18 cellular contexts compared by ENCODE assay signal in genomic region chr7:73749931-73750776, GRCh38. TPM values are rescaled to one million over a fixed set of nuclear protein-coding genes. Genes with fewer than 3 reads are reported as not detected.
DNase-seq lines count a peak whose midpoint lies in the region; ATAC-seq, FAIRE-seq and TF ChIP-seq lines count a peak whose summit lies in the region.
"Had no signal": no experiment of that assay in that cellular context is flagged by ENCODE, and none has a peak within 500 bp of the region (broad histone marks: within the 10 kb centered on the region; RNA-seq: fewer than 3 reads in every experiment).

No MANE protein-coding gene starts in this region.

- H3K27ac ChIP-seq in GM12878 (ENCODE audit: control insufficient read depth, insufficient read depth) = no peak overlapping the region
- peak overlapping the region; percentile 26 to 55 (median 44) for H3K27ac ChIP-seq in pancreas
- no peak overlapping the region for H3K27ac ChIP-seq in GM23338 (ENCODE audit: low read depth)
- H3K27ac ChIP-seq: gastroesophageal sphincter had no signal

- peaks cover 2% of the 10 kb centered on the region; the same call in 2 of the 3 replicates for H3K36me3 Mint-ChIP-seq in GM23338 (ENCODE audit: low read depth)
- H3K36me3 Mint-ChIP-seq: activated CD8-positive, alpha-beta memory T cell treated with anti-CD3 and anti-CD28 coated beads, Interleukin-2, amount 10 ng/mL, durations not matched to agents 7 days and 5 days had no signal

- intact Hi-C loops in GM12878 (cut with micrococcal nuclease; ENCODE audit: unreplicated experiment) (no loop called here), pancreas (cut with DNase I) (no loop called here)

- SMC1A ChIA-PET in GM12878 (lab: Charles Lee; ENCODE audit: uncharacterized antibody, unreplicated experiment) = no interaction called here

- TF ChIP-seq RAD21 in GM12878 (IDR thresholded peaks at IDR 0.05; ENCODE audit: insufficient read depth, low read depth, low read length) = no peak

- H3K9me3 Mint-ChIP-seq in GM23338 = peaks cover 2% of the 10 kb centered on the region; the same call in 2 of the 3 replicates
- H3K9me3 Mint-ChIP-seq: activated T-helper 17 cell treated with anti-CD3 and anti-CD28 coated beads, Interleukin-2, amount 50 U/mL, for 72 hours had no signal

- H3K9me3 ChIP-seq in GM12878 (replicated peaks; ENCODE audit: control insufficient read depth, insufficient read depth, low read length) (no peaks in the 10 kb centered on the region), pancreas (no peaks in the 10 kb centered on the region)
- H3K9me3 ChIP-seq: gastroesophageal sphincter had no signal

- H4K20me1 ChIP-seq in GM12878 (ENCODE audit: control insufficient read depth, insufficient read depth) (no peaks in the 10 kb centered on the region), GM23338 (replicated peaks; ENCODE audit: insufficient read depth) (no peaks in the 10 kb centered on the region)

- peak; percentile 78 for DNase-seq in GDM1 (lab: John Stamatoyannopoulos, UW)
- DNase-seq in NOMO-1 treated with DMSO at 0.1 percent for 48 hours (lab: John Stamatoyannopoulos, UW; ENCODE audit: unreplicated experiment) = peak; percentile 96
- DNase-seq in GM12878 (ENCODE audit: low read depth, low spot score) = no peak
- DNase-seq in pancreas = no peak
- DNase-seq in CD1c-positive myeloid dendritic cell (ENCODE audit: extremely low spot score) = no peak
- DNase-seq in H4 (ENCODE audit: low spot score) = no peak
- no peak for DNase-seq in GM23338 (ENCODE audit: low spot score)
- DNase-seq: activated CD8-positive, alpha-beta memory T cell treated with anti-CD3 and anti-CD28 coated beads, Interleukin-2, amount 10 ng/mL, durations not matched to agents 7 days and 5 days; DMS153; dorsolateral prefrontal cortex; left cardiac atrium; NCI-H187; NCI-H510A; occipital lobe; SHP77 treated with DMSO at 0.1 percent for 48 hours; T-helper 2 cell had no signal

- peaks cover 1% of the 10 kb centered on the region for H3K27me3 Mint-ChIP-seq in GM23338 (ENCODE audit: insufficient read depth, low read depth, poor library complexity)

- TF ChIP-seq CTCF in GM12878 (IDR thresholded peaks at IDR 0.05 in 2 of 3, conservative IDR thresholded peaks at IDR 0.05 in 1 of 3; ENCODE audit: control insufficient read depth in 2 of 3, extremely low read depth in 1 of 3, insufficient read depth in 1 of 3, low read depth in 3 of 3, low read length in 3 of 3) (no peak), pancreas (IDR thresholded peaks at IDR 0.05) (no peak), GM23338 (conservative IDR thresholded peaks at IDR 0.05; ENCODE audit: low read depth in 2 of 2) (no peak)

- FAIRE-seq in GM12878 (lab: Jason Lieb, UNC) (no peak), pancreas (lab: Jason Lieb, UNC) (no peak)

- BruUV-seq in GM12878 (replicated peaks; lab: Mats Ljungman, UMichigan) = no TSS peak

- H3K9me2 ChIP-seq in GM23338 (ENCODE audit: insufficient read depth) = 0 out of 2 replicates have a peak, but pooled peaks cover 3% of the 10 kb centered on the region

- H3K4me1 ChIP-seq in GM12878 (ENCODE audit: control insufficient read depth, insufficient read depth, low read length) = no peaks in the 10 kb centered on the region
- peaks cover 14 to 29% (median 22%) of the 10 kb centered on the region in 3 donors for H3K4me1 ChIP-seq in pancreas
- H3K4me1 ChIP-seq in GM23338 (ENCODE audit: insufficient read depth) = no peaks in the 10 kb centered on the region

- H3K4me2 ChIP-seq in GM12878 (ENCODE audit: control insufficient read depth, insufficient read depth) (no peak overlapping the region), GM23338 (no peak overlapping the region)

- no peak for TF ChIP-seq POLR2A in GM12878 (IDR thresholded peaks at IDR 0.05; ENCODE audit: low read depth, low read length)

- H3K27me3 ChIP-seq in GM12878 (replicated peaks in 1 of 2; ENCODE audit: control insufficient read depth in 2 of 2, insufficient read depth in 2 of 2, low read length in 1 of 2) (no peaks in the 10 kb centered on the region), pancreas (no peaks in the 10 kb centered on the region), GM23338 (ENCODE audit: insufficient read depth) (no peaks in the 10 kb centered on the region)
- H3K27me3 ChIP-seq: dorsolateral prefrontal cortex, gastroesophageal sphincter had no signal

- H3F3A ChIP-seq in GM23338 (replicated peaks; ENCODE audit: low read depth) = no peaks in the 10 kb centered on the region

- POLR2A ChIA-PET in GM12878 (lab: Charles Lee) = no interaction called here

- peaks cover 2% of the 10 kb centered on the region; the same call in 1 of the 3 replicates for H3K4me1 Mint-ChIP-seq in GM23338
- H3K4me1 Mint-ChIP-seq: activated CD8-positive, alpha-beta memory T cell treated with anti-CD3 and anti-CD28 coated beads, Interleukin-2, amount 10 ng/mL, durations not matched to agents 7 days and 5 days; activated T-helper 17 cell treated with anti-CD3 and anti-CD28 coated beads, Interleukin-2, amount 50 U/mL, for 72 hours had no signal

- no peak overlapping the region for H3K27ac Mint-ChIP-seq in GM23338
- H3K27ac Mint-ChIP-seq: activated CD8-positive, alpha-beta memory T cell treated with anti-CD3 and anti-CD28 coated beads, Interleukin-2, amount 10 ng/mL, durations not matched to agents 7 days and 5 days; activated T-helper 17 cell treated with anti-CD3 and anti-CD28 coated beads, Interleukin-2, amount 50 U/mL, for 72 hours had no signal

- CTCF ChIA-PET in GM12878 (lab: Yijun Ruan, JAX) = no interaction called here

- RAD21 ChIA-PET in GM12878 (lab: Charles Lee; ENCODE audit: unreplicated experiment) = no interaction called here

- no peak overlapping the region for H3K9ac ChIP-seq in GM12878 (ENCODE audit: control insufficient read depth, insufficient read depth, low read length)

- H3K36me3 ChIP-seq in GM12878 (ENCODE audit: control insufficient read depth in 2 of 2, insufficient read depth in 2 of 2, low read length in 1 of 2) = no peaks in the 10 kb centered on the region
- no peaks in the 10 kb centered on the region for H3K36me3 ChIP-seq in pancreas
- no peaks in the 10 kb centered on the region for H3K36me3 ChIP-seq in GM23338 (ENCODE audit: insufficient read depth)
- H3K36me3 ChIP-seq: gastroesophageal sphincter had no signal

- H3K79me2 ChIP-seq in GM12878 (ENCODE audit: control insufficient read depth, insufficient read depth, low read length) (no peaks in the 10 kb centered on the region), GM23338 (replicated peaks; ENCODE audit: insufficient read depth) (no peaks in the 10 kb centered on the region)

- no peak for TF ChIP-seq EP300 in GM12878 (IDR thresholded peaks at IDR 0.05; ENCODE audit: borderline replicate concordance in 1 of 2, control insufficient read depth in 1 of 2, low read depth in 2 of 2, low read length in 2 of 2)

- H3K4me3 Mint-ChIP-seq in GM23338 = no peak overlapping the region
- H3K4me3 Mint-ChIP-seq: activated CD8-positive, alpha-beta memory T cell treated with anti-CD3 and anti-CD28 coated beads, Interleukin-2, amount 10 ng/mL, durations not matched to agents 7 days and 5 days; activated T-helper 17 cell treated with anti-CD3 and anti-CD28 coated beads, Interleukin-2, amount 50 U/mL, for 72 hours had no signal

- 50% methylated on average over 16 of the region's 16 CpGs for WGBS in GM12878 (ENCODE audit: insufficient coverage, insufficient replicate concordance, low lambda C conversion rate, missing lambda C conversion rate)
- WGBS in pancreas, 2 donors = 28% methylated on average over 16 of the region's 16 CpGs

- no peak for ATAC-seq in GM12878
- peak in 1 of 4 donors; percentile 10 for ATAC-seq in pancreas
- no peak for ATAC-seq in GM23338
- ATAC-seq: activated CD8-positive, alpha-beta memory T cell treated with anti-CD3 and anti-CD28 coated beads, Interleukin-2, amount 10 ng/mL, durations not matched to agents 7 days and 5 days; activated T-helper 17 cell treated with anti-CD3 and anti-CD28 coated beads, Interleukin-2, amount 50 U/mL, for 72 hours; gastroesophageal sphincter; left cardiac atrium had no signal

- H3K4me3 ChIP-seq in GM12878 = no peak overlapping the region
- no peak overlapping the region for H3K4me3 ChIP-seq in pancreas
- H3K4me3 ChIP-seq in GM23338 = no peak overlapping the region
- H3K4me3 ChIP-seq: dorsolateral prefrontal cortex, gastroesophageal sphincter had no signal

- in situ Hi-C loops in GM12878 (cut with MboI) = no loop called here

- no peak overlapping the region for H2AFZ ChIP-seq in GM12878 (ENCODE audit: control insufficient read depth, low read depth, low read length)
- H2AFZ ChIP-seq in GM23338 = no peak overlapping the region

RNA-seq across cellular contexts. Expression of gene ABHD11, which starts 11.6 kb away (rescaled TPM):
- 5.0 and 6.2 TPM in 2 replicates for total RNA-seq in GM12878 (2013; cell fraction: nucleolus; rRNA removed)
- total RNA-seq in GM12878 (2014; rRNA removed) = 16.9 and 22.1 TPM in 2 replicates
- 6.3 and 8.6 TPM in 2 replicates for total RNA-seq in GM12878 (2014; rRNA removed; fragmentation: Illumina TruSeq; extraction: Trizol)
- total RNA-seq in GM12878 (2021) = 11.6 and 14.6 TPM in 2 replicates
- 2.3 TPM for polyA plus RNA-seq in GM12878 (2011; ENCODE audit: low read depth)
- polyA plus RNA-seq in GM12878 (2011; rRNA removed) = 2.8 and 6.0 TPM in 2 replicates
- 8.6 and 10.1 TPM in 2 replicates for polyA plus RNA-seq in GM12878 (2011; cell fraction: cytosol; rRNA removed)
- polyA plus RNA-seq in GM12878 (2011; cell fraction: nucleus; rRNA removed) = 5.8 and 7.1 TPM in 2 replicates
- polyA plus RNA-seq in GM12878 (2012) = 4.9 and 6.6 TPM in 2 replicates
- polyA plus RNA-seq in GM12878 (2014; fragmentation: Illumina TruSeq; extraction: Trizol) = 5.6 and 8.3 TPM in 2 replicates
- polyA plus RNA-seq in GM12878 (2014; fragmentation: Nextera tagmentation; extraction: Ambion mirVana) = 1 to 10 TPM; 2.8 to 5.6 TPM
- polyA plus RNA-seq in GM12878 (2014; rRNA removed) = 17.7 and 23.4 TPM in 2 replicates
- polyA plus RNA-seq in GM12878 (2016; fragmentation: Nextera tagmentation; extraction: Ambion mirVana) = 10 to 100 TPM; 22.7 to 24.8 TPM
- polyA minus RNA-seq in GM12878 (2011; rRNA and poly(A)+ RNA removed) = 3.6 and 6.4 TPM in 2 replicates
- polyA minus RNA-seq in GM12878 (2011; cell fraction: cytosol; rRNA and poly(A)+ RNA removed) = 3.6 and 3.9 TPM in 2 replicates
- polyA minus RNA-seq in GM12878 (2011; cell fraction: nucleus; rRNA and poly(A)+ RNA removed) = 10.5 and 16.5 TPM in 2 replicates
- total RNA-seq in pancreas = 10 to 100 TPM; 16.0 to 30.6 (median 22.1) TPM
- 10 to 100 TPM; 91.0 to 95.2 TPM for polyA plus RNA-seq in pancreas
- 25.8 and 37.7 TPM in 2 replicates for total RNA-seq in H4 (2014; rRNA removed; shearing (Covaris generic))
- total RNA-seq in GM23338 (2014; rRNA removed; shearing (Covaris generic)) = 16.3 and 24.6 TPM in 2 replicates
- 18.0 and 18.7 TPM in 2 replicates for polyA plus RNA-seq in GM23338 (2016; fragmentation: Nextera tagmentation; extraction: Ambion mirVana)

RNA-seq across cellular contexts. Expression of gene CLDN3, which starts 19.9 kb away (rescaled TPM):
- not detected in 2 replicates for total RNA-seq in GM12878 (2013; cell fraction: nucleolus; rRNA removed)
- total RNA-seq in GM12878 (2014; rRNA removed) = not detected in 2 replicates
- total RNA-seq in GM12878 (2014; rRNA removed; fragmentation: Illumina TruSeq; extraction: Trizol) = not detected in 2 replicates
- not detected in 2 replicates for total RNA-seq in GM12878 (2021)
- polyA plus RNA-seq in GM12878 (2011; ENCODE audit: low read depth) = not detected
- 0.05 TPM in 1 of 2 replicates, not detected in the other for polyA plus RNA-seq in GM12878 (2011; rRNA removed)
- 0.06 and 0.07 TPM in 2 replicates for polyA plus RNA-seq in GM12878 (2011; cell fraction: cytosol; rRNA removed)
- polyA plus RNA-seq in GM12878 (2011; cell fraction: nucleus; rRNA removed) = 0.10 and 0.15 TPM in 2 replicates
- polyA plus RNA-seq in GM12878 (2012) = 0.11 TPM in 1 of 2 replicates, not detected in the other
- polyA plus RNA-seq in GM12878 (2014; fragmentation: Illumina TruSeq; extraction: Trizol) = not detected in 2 replicates
- polyA plus RNA-seq in GM12878 (2014; fragmentation: Nextera tagmentation; extraction: Ambion mirVana) = not detected
- not detected in 2 replicates for polyA plus RNA-seq in GM12878 (2014; rRNA removed)
- not detected for polyA plus RNA-seq in GM12878 (2016; fragmentation: Nextera tagmentation; extraction: Ambion mirVana)
- not detected in 2 replicates for polyA minus RNA-seq in GM12878 (2011; rRNA and poly(A)+ RNA removed)
- not detected in 2 replicates for polyA minus RNA-seq in GM12878 (2011; cell fraction: cytosol; rRNA and poly(A)+ RNA removed)
- polyA minus RNA-seq in GM12878 (2011; cell fraction: nucleus; rRNA and poly(A)+ RNA removed) = not detected in 2 replicates
- 10 to 100 TPM; 42.9 to 62.0 (median 48.3) TPM for total RNA-seq in pancreas
- polyA plus RNA-seq in pancreas = 100 to 1,000 TPM; 110 to 122 TPM
- total RNA-seq in H4 (2014; rRNA removed; shearing (Covaris generic)) = not detected in 2 replicates
- total RNA-seq in GM23338 (2014; rRNA removed; shearing (Covaris generic)) = 24.1 and 27.7 TPM in 2 replicates
- polyA plus RNA-seq in GM23338 (2016; fragmentation: Nextera tagmentation; extraction: Ambion mirVana) = 20.1 and 21.4 TPM in 2 replicates
- total RNA-seq: activated CD8-positive, alpha-beta memory T cell treated with anti-CD3 and anti-CD28 coated beads, Interleukin-2, amount 10 ng/mL, durations not matched to agents 7 days and 5 days; activated T-helper 17 cell treated with anti-CD3 and anti-CD28 coated beads, Interleukin-2, amount 50 U/mL, for 72 hours; left cardiac atrium; occipital lobe had no signal

RNA-seq across cellular contexts. Expression of gene STX1A, which starts 30.7 kb away (rescaled TPM):
- 13.9 and 20.9 TPM in 2 replicates for total RNA-seq in GM12878 (2013; cell fraction: nucleolus; rRNA removed)
- 1.9 and 2.6 TPM in 2 replicates for total RNA-seq in GM12878 (2014; rRNA removed)
- 1.6 and 2.6 TPM in 2 replicates for total RNA-seq in GM12878 (2014; rRNA removed; fragmentation: Illumina TruSeq; extraction: Trizol)
- 3.1 and 3.9 TPM in 2 replicates for total RNA-seq in GM12878 (2021)
- polyA plus RNA-seq in GM12878 (2011; ENCODE audit: low read depth) = 1.9 TPM
- polyA plus RNA-seq in GM12878 (2011; rRNA removed) = 1.4 and 2.4 TPM in 2 replicates
- polyA plus RNA-seq in GM12878 (2011; cell fraction: cytosol; rRNA removed) = 3.3 and 3.8 TPM in 2 replicates
- polyA plus RNA-seq in GM12878 (2011; cell fraction: nucleus; rRNA removed) = 30.5 and 34.2 TPM in 2 replicates
- polyA plus RNA-seq in GM12878 (2012) = 3.8 and 4.4 TPM in 2 replicates
- polyA plus RNA-seq in GM12878 (2014; fragmentation: Illumina TruSeq; extraction: Trizol) = 1.9 and 3.1 TPM in 2 replicates
- polyA plus RNA-seq in GM12878 (2014; fragmentation: Nextera tagmentation; extraction: Ambion mirVana) = under 1 TPM; 0.15 to 0.21 TPM
- polyA plus RNA-seq in GM12878 (2014; rRNA removed) = 5.2 and 5.3 TPM in 2 replicates
- 1 to 10 TPM; 1.7 to 1.8 TPM for polyA plus RNA-seq in GM12878 (2016; fragmentation: Nextera tagmentation; extraction: Ambion mirVana)
- polyA minus RNA-seq in GM12878 (2011; rRNA and poly(A)+ RNA removed) = 1.9 and 2.7 TPM in 2 replicates
- polyA minus RNA-seq in GM12878 (2011; cell fraction: cytosol; rRNA and poly(A)+ RNA removed) = 0.62 and 1.7 TPM in 2 replicates
- polyA minus RNA-seq in GM12878 (2011; cell fraction: nucleus; rRNA and poly(A)+ RNA removed) = 5.4 and 6.5 TPM in 2 replicates
- total RNA-seq in pancreas = 10 to 100 TPM in 2 of 6 donors, 1 to 10 TPM in 4; 2.3 to 11.9 (median 6.9) TPM
- 10 to 100 TPM; 31.8 to 95.7 TPM for polyA plus RNA-seq in pancreas
- 3.5 and 12.1 TPM in 2 replicates for total RNA-seq in H4 (2014; rRNA removed; shearing (Covaris generic))
- total RNA-seq in GM23338 (2014; rRNA removed; shearing (Covaris generic)) = 9.4 and 19.8 TPM in 2 replicates
- 9.1 and 11.7 TPM in 2 replicates for polyA plus RNA-seq in GM23338 (2016; fragmentation: Nextera tagmentation; extraction: Ambion mirVana)

Comparison
In these comparisons a context has a peak if more than half of its experiments do, and no peak if none do; other contexts are left out.
1. DNase-seq: peak in GDM1 (single experiment) and NOMO-1 treated with DMSO at 0.1 percent for 48 hours (single experiment); none in GM12878 (single experiment), pancreas (0 of 6), CD1c-positive myeloid dendritic cell (single experiment), H4 (single experiment) and GM23338 (single experiment).
2. H3K27ac ChIP-seq: peak in pancreas (4 of 4); none in GM12878 (single experiment) and GM23338 (single experiment).
3. RNA of gene CLDN3, which starts 19.9 kb away (total RNA-seq): 42.9 to 62.0 TPM in pancreas and 24.1 to 27.7 TPM in GM23338; not detected in GM12878 and not detected in H4; every median in the first group is over 10 times any median in the second.